8 cellular contexts compared by ENCODE assay signal in genomic region chr6:4727671-4728435, GRCh38. TPM values are rescaled to one million over a fixed set of nuclear protein-coding genes. Genes with fewer than 3 reads are reported as not detected.
DNase-seq lines count a peak whose midpoint lies in the region; ATAC-seq and TF ChIP-seq lines count a peak whose summit lies in the region.

No MANE protein-coding gene starts in this region.

- no peaks in the 10 kb centered on the region for H3K4me1 ChIP-seq in OCI-LY1 (ENCODE audit: insufficient read depth, low read length, severe bottlenecking)
- H3K4me1 ChIP-seq in hepatocyte (ENCODE audit: insufficient read depth): peaks cover 3% of the 10 kb centered on the region
- H3K4me1 ChIP-seq in upper lobe of left lung: peaks cover 0 to 3% (median 1%) of the 10 kb centered on the region in 4 donors
- peaks cover 0 to 2% of the 10 kb centered on the region in 2 donors for H3K4me1 ChIP-seq in thyroid gland

- intact Hi-C loops in thyroid gland (cut with DNase I): no loop called here
- intact Hi-C loops in sciatic nerve (cut with DNase I): no loop called here

- H3K27me3 ChIP-seq in OCI-LY1 (ENCODE audit: insufficient read depth, low read length): no peaks in the 10 kb centered on the region
- H3K27me3 ChIP-seq in hepatocyte: no peaks in the 10 kb centered on the region
- no peaks in the 10 kb centered on the region for H3K27me3 ChIP-seq in upper lobe of left lung
- no peaks in the 10 kb centered on the region for H3K27me3 ChIP-seq in thyroid gland

- H3K36me3 ChIP-seq in OCI-LY1 (ENCODE audit: insufficient read depth, low read length): no peaks in the 10 kb centered on the region
- no peaks in the 10 kb centered on the region for H3K36me3 ChIP-seq in hepatocyte (replicated peaks; ENCODE audit: insufficient read depth, low read depth)
- no peaks in the 10 kb centered on the region for H3K36me3 ChIP-seq in upper lobe of left lung
- no peaks in the 10 kb centered on the region for H3K36me3 ChIP-seq in thyroid gland

- H3K9ac ChIP-seq in OCI-LY1 (ENCODE audit: low read length): no peak overlapping the region

- TF ChIP-seq POLR2A in upper lobe of left lung (IDR thresholded peaks at IDR 0.05): no peak
- TF ChIP-seq POLR2A in thyroid gland (IDR thresholded peaks at IDR 0.05): no peak

- H3K4me3 ChIP-seq in AG10803 (ENCODE audit: low read length) (no peak overlapping the region), OCI-LY1 (ENCODE audit: low read depth, low read length, poor library complexity, severe bottlenecking) (no peak overlapping the region), hepatocyte (no peak overlapping the region), upper lobe of left lung (no peak overlapping the region), thyroid gland (replicated peaks in 1 of 3) (no peak overlapping the region)

- TF ChIP-seq EP300 in upper lobe of left lung (IDR thresholded peaks at IDR 0.05): no peak

- H3K9me2 ChIP-seq in OCI-LY1 (ENCODE audit: low read depth, low read length) (no peaks in the 10 kb centered on the region), hepatocyte (replicated peaks; ENCODE audit: insufficient read depth) (no peaks in the 10 kb centered on the region)

- H4K20me1 ChIP-seq in OCI-LY1 (ENCODE audit: insufficient read depth, low read length) (no peaks in the 10 kb centered on the region), hepatocyte (ENCODE audit: insufficient read depth, poor library complexity, severe bottlenecking) (no peaks in the 10 kb centered on the region)

- H3K79me2 ChIP-seq in OCI-LY1 (ENCODE audit: insufficient read depth, low read length) (no peaks in the 10 kb centered on the region), hepatocyte (no peaks in the 10 kb centered on the region)

- TF ChIP-seq CTCF in AG10803 (conservative IDR thresholded peaks at IDR 0.05; ENCODE audit: low read length): 0 out of 2 replicates have a peak, but pooled peaks have one; percentile 10
- peak; percentile 22; the same call in 1 of the 2 replicates for TF ChIP-seq CTCF in OCI-LY1 (IDR thresholded peaks at IDR 0.05; ENCODE audit: low read length)
- no peak for TF ChIP-seq CTCF in hepatocyte (IDR thresholded peaks at IDR 0.05; ENCODE audit: poor library complexity)
- no peak for TF ChIP-seq CTCF in upper lobe of left lung (IDR thresholded peaks at IDR 0.05)
- TF ChIP-seq CTCF in thyroid gland (IDR thresholded peaks at IDR 0.05): no peak

- 33% methylated on average over 8 of the region's 8 CpGs for WGBS in hepatocyte (ENCODE audit: low lambda C conversion rate, missing lambda C conversion rate)
- 46 to 49% methylated on average over 8 of the region's 8 CpGs for WGBS in upper lobe of left lung, 2 donors
- WGBS in thyroid gland, 2 donors: 44 to 48% methylated on average over 8 of the region's 8 CpGs

- DNase-seq in AG10803 (ENCODE audit: low read depth) (peak; percentile 54), hepatocyte (ENCODE audit: low spot score) (peak; percentile 29), upper lobe of left lung (no peak), thyroid gland (no peak), sciatic nerve (ENCODE audit: low spot score) (no peak), EL (no peak)

- H2AFZ ChIP-seq in OCI-LY1 (ENCODE audit: low read length): no peak overlapping the region
- no peak overlapping the region for H2AFZ ChIP-seq in hepatocyte

- H3K4me2 ChIP-seq in OCI-LY1 (ENCODE audit: low read length): no peak overlapping the region
- peak overlapping the region; percentile 63 for H3K4me2 ChIP-seq in hepatocyte

- H3K27ac ChIP-seq in OCI-LY1 (ENCODE audit: low read depth, low read length, poor library complexity, severe bottlenecking): no peak overlapping the region
- H3K27ac ChIP-seq in hepatocyte: peak overlapping the region; percentile 63
- H3K27ac ChIP-seq in upper lobe of left lung: no peak overlapping the region
- no peak overlapping the region for H3K27ac ChIP-seq in thyroid gland

- no peaks in the 10 kb centered on the region for H3F3A ChIP-seq in OCI-LY1 (ENCODE audit: insufficient read depth, low read length)

- H3K9me3 ChIP-seq in OCI-LY1 (ENCODE audit: low read length): no peaks in the 10 kb centered on the region
- H3K9me3 ChIP-seq in hepatocyte (ENCODE audit: low read depth): no peaks in the 10 kb centered on the region
- H3K9me3 ChIP-seq in upper lobe of left lung: no peaks in the 10 kb centered on the region
- no peaks in the 10 kb centered on the region for H3K9me3 ChIP-seq in thyroid gland

- ATAC-seq in GM18867 (IDR thresholded peaks at IDR 0.05; ENCODE audit: unreplicated experiment) (peak; percentile 66), upper lobe of left lung (ENCODE audit: low FRiP score in 2 of 2) (no peak), sciatic nerve (no peak)

RNA-seq across cellular contexts. Expression of gene CDYL, which starts 48.4 kb away (rescaled TPM):
- total RNA-seq in hepatocyte (30.4 TPM in 2 replicates), upper lobe of left lung (10 to 100 TPM; 17.6 to 48.9 (median 32.9) TPM), thyroid gland (10 to 100 TPM; 22.6 to 61.4 (median 43.7) TPM), sciatic nerve (40.3 TPM)
- 25.3 and 28.9 TPM in 2 replicates for polyA plus RNA-seq in hepatocyte

Comparison
In these comparisons a context has a peak if more than half of its experiments do, and no peak if none do; other contexts are left out.
1. DNase-seq: peak in AG10803 (single experiment) and hepatocyte (single experiment); none in upper lobe of left lung (0 of 2), thyroid gland (0 of 2), sciatic nerve (single experiment) and EL (single experiment).
2. CTCF ChIP-seq: peak in AG10803 (single experiment) and OCI-LY1 (single experiment); none in hepatocyte (single experiment), upper lobe of left lung (0 of 6) and thyroid gland (0 of 6).